ENCODE assay signal across 8 cellular contexts in genomic region chr1:59971464-59971911, GRCh38. TPM values are rescaled to one million over a fixed set of nuclear protein-coding genes. Genes with fewer than 3 reads are reported as not detected.
DNase-seq lines count a peak whose midpoint lies in the region; ATAC-seq and TF ChIP-seq lines count a peak whose summit lies in the region.

No MANE protein-coding gene starts in this region.

- POLR2A ChIA-PET in activated naive CD8-positive, alpha-beta T cell treated with anti-CD3 and anti-CD28 coated beads, Interleukin-2, amount 10 ng/mL, durations not matched to agents 7 days and 5 days (lab: Charles Lee), result no interaction called here

- intact Hi-C loops in heart left ventricle (cut with DNase I) (loop anchor here (2.0 to 10.0 kb wide), 10 partner anchors 153 to 1883 kb away; no protein-coding TSS in a partner anchor), posterior vena cava (cut with DNase I) (loop anchor here in 1 of 2 donors (10.0 kb wide), 2 partner anchors 163 to 1483 kb away; no protein-coding TSS in a partner anchor)

- DNase-seq in COLO829 (ENCODE audit: low spot score) (peak; percentile 62), Kasumi-1 (lab: John Stamatoyannopoulos, UW) (peak; percentile 50 to 77), RPMI7951 (ENCODE audit: low read depth) (peak; percentile 49), heart left ventricle (peak; percentile 55 to 84 (median 68)), posterior vena cava (ENCODE audit: low spot score) (peak; percentile 90), NK-92 (lab: John Stamatoyannopoulos, UW; ENCODE audit: unreplicated experiment) (no peak)
- peak; percentile 56 for DNase-seq in activated naive CD8-positive, alpha-beta T cell treated with anti-CD3 and anti-CD28 coated beads, Interleukin-2, amount 10 ng/mL, durations not matched to agents 7 days and 5 days

- no peaks in the 10 kb centered on the region for H3K9me3 Mint-ChIP-seq in activated naive CD8-positive, alpha-beta T cell treated with anti-CD3 and anti-CD28 coated beads, Interleukin-2, amount 10 ng/mL, durations not matched to agents 7 days and 5 days

- no peak overlapping the region for H3K27ac ChIP-seq in heart left ventricle

- H3K4me1 ChIP-seq in heart left ventricle, result peaks cover 0 to 8% (median 3%) of the 10 kb centered on the region in 12 donors

- ATAC-seq in GM21423 (IDR thresholded peaks at IDR 0.05; ENCODE audit: unreplicated experiment), result peak; percentile 79
- ATAC-seq in activated naive CD8-positive, alpha-beta T cell treated with anti-CD3 and anti-CD28 coated beads, Interleukin-2, amount 10 ng/mL, durations not matched to agents 7 days and 5 days (ENCODE audit: low read depth), result no peak
- ATAC-seq in heart left ventricle, result peak; percentile 45 to 92 (median 88)

- no peak overlapping the region for H3K4me3 ChIP-seq in heart left ventricle

- TF ChIP-seq CTCF in heart left ventricle (IDR thresholded peaks at IDR 0.05), result peak; percentile 81 to 93 (median 88)

- H3K27me3 Mint-ChIP-seq in activated naive CD8-positive, alpha-beta T cell treated with anti-CD3 and anti-CD28 coated beads, Interleukin-2, amount 10 ng/mL, durations not matched to agents 7 days and 5 days, result peaks cover 5% of the 10 kb centered on the region

- WGBS in heart left ventricle, 4 donors, result 10 to 14% (median 11%) methylated on average over 19 of the region's 19 CpGs

- no peaks in the 10 kb centered on the region for H3K4me1 Mint-ChIP-seq in activated naive CD8-positive, alpha-beta T cell treated with anti-CD3 and anti-CD28 coated beads, Interleukin-2, amount 10 ng/mL, durations not matched to agents 7 days and 5 days

- H3K27ac Mint-ChIP-seq in activated naive CD8-positive, alpha-beta T cell treated with anti-CD3 and anti-CD28 coated beads, Interleukin-2, amount 10 ng/mL, durations not matched to agents 7 days and 5 days, result no peak overlapping the region

- peaks cover 0 to 9% (median 0%) of the 10 kb centered on the region in 9 donors for H3K27me3 ChIP-seq in heart left ventricle

- no peaks in the 10 kb centered on the region for H3K36me3 Mint-ChIP-seq in activated naive CD8-positive, alpha-beta T cell treated with anti-CD3 and anti-CD28 coated beads, Interleukin-2, amount 10 ng/mL, durations not matched to agents 7 days and 5 days

- H3K36me3 ChIP-seq in heart left ventricle, result no peaks in the 10 kb centered on the region

- H3K9me3 ChIP-seq in heart left ventricle, result no peaks in the 10 kb centered on the region

- H3K4me3 Mint-ChIP-seq in activated naive CD8-positive, alpha-beta T cell treated with anti-CD3 and anti-CD28 coated beads, Interleukin-2, amount 10 ng/mL, durations not matched to agents 7 days and 5 days, result no peak overlapping the region

- no peak for TF ChIP-seq POLR2A in heart left ventricle (IDR thresholded peaks at IDR 0.05)

RNA-seq across cellular contexts. Expression of gene CYP2J2, which starts 44.9 kb away (rescaled TPM):
- total RNA-seq in RPMI7951 (2014; rRNA removed; shearing (Covaris generic)), result 0.72 and 1.2 TPM in 2 replicates
- 1 to 10 TPM; 2.9 to 3.6 TPM for total RNA-seq in activated naive CD8-positive, alpha-beta T cell treated with anti-CD3 and anti-CD28 coated beads, Interleukin-2, amount 10 ng/mL, durations not matched to agents 7 days and 5 days
- total RNA-seq in heart left ventricle (100 to 1,000 TPM in 5 of 9 donors, 10 to 100 TPM in 4; 57.1 to 208 (median 101) TPM), posterior vena cava (not detected)
- polyA plus RNA-seq in heart left ventricle, result 100 to 1,000 TPM in 1 of 2 donors, 10 to 100 TPM in 1; 45.6 to 161 TPM

Comparison
In these comparisons a context has a peak if more than half of its experiments do, and no peak if none do; other contexts are left out.
1. RNA of gene CYP2J2, which starts 44.9 kb away (total RNA-seq): 57.1 to 208 TPM in heart left ventricle; 2.9 to 3.6 TPM in activated naive CD8-positive, alpha-beta T cell treated with anti-CD3 and anti-CD28 coated beads, Interleukin-2, amount 10 ng/mL, durations not matched to agents 7 days and 5 days, 0.72 to 1.2 TPM in RPMI7951 and not detected in posterior vena cava; every median in the first group is over 10 times any median in the second.